Comparison of ENCODE assay signal across 33 cellular contexts in the genomic region with DNA sequence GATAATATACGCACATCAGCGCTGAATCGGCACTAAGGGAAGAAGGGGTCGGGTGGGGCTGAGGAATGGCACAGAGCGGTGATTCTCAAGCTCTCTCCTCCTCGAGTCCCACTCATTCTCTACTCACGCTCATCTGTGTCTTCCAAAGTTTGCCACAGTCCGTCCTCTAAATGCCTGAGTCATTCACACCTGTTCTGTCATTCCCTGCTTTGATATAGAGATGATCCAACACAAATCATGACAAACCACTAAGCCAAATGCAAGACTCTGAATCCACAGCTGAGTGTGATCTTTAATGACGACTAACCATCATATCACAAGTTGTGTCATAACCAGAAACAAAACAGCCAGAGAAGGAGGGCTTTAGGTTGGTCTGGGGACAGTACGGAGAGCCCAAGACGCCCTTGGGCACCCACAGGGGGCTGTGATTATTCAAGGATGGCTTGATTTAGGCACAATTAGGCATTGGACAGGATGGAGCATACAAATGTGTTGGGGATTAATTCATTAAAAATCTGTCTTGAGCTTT.
"Had no signal": no experiment of that assay in that cellular context is flagged by ENCODE, and none has a peak within 500 bp of the region (broad histone marks: within the 10 kb centered on the region; RNA-seq: fewer than 3 reads in every experiment).

No MANE protein-coding gene starts in this region.

- H3K9me3 Mint-ChIP-seq: activated CD8-positive, alpha-beta T cell treated with anti-CD3 and anti-CD28 coated beads for 36 hours; activated naive CD4-positive, alpha-beta T cell treated with anti-CD3 and anti-CD28 coated beads, Interleukin-2, amount 50 U/mL, for 72 hours; activated T-helper 2 cell treated with anti-CD3 and anti-CD28 coated beads, Interferon-gamma antibody, Interleukin-2, Interleukin-4, amounts not matched to agents 10 μg/mL and 5 μg/mL and 100 μg/mL, durations not matched to agents 14 hours and 24 hours and 36 hours; stimulated activated memory B cell treated with anti-CD40 and anti-IgM and Interleukin-4, amounts not matched to agents 10 μg/mL and 1 μg/mL and 100 μg/mL, for 72 hours had no signal

- FAIRE-seq: bronchial epithelial cell, colon, endometrium, frontal cortex, pancreas had no signal

- H3K9me3 ChIP-seq: esophagus squamous epithelium, pancreas, prostate gland, sigmoid colon, upper lobe of left lung, vagina had no signal

- H3K36me3 Mint-ChIP-seq: activated naive CD4-positive, alpha-beta T cell treated with anti-CD3 and anti-CD28 coated beads, Interleukin-2, amount 50 U/mL, for 72 hours; naive thymus-derived CD4-positive, alpha-beta T cell had no signal

- H3K36me3 ChIP-seq: esophagus squamous epithelium, pancreas, prostate gland, sigmoid colon, upper lobe of left lung, vagina had no signal

- H3K4me3 Mint-ChIP-seq: activated CD8-positive, alpha-beta T cell treated with anti-CD3 and anti-CD28 coated beads for 36 hours; activated T-cell treated with anti-CD3 and anti-CD28 coated beads, Interleukin-2, amount 50 U/mL, for 4 hours; naive thymus-derived CD4-positive, alpha-beta T cell; stimulated activated memory B cell treated with anti-CD40 and anti-IgM and Interleukin-4, amounts not matched to agents 10 μg/mL and 1 μg/mL and 100 μg/mL, for 72 hours; stimulated activated naive CD8-positive, alpha-beta T cell treated with anti-CD3 and anti-CD28 coated beads, Interleukin-15, amount 100 ng/mL, for 72 hours had no signal

- DNase-seq: activated CD4-positive, alpha-beta T cell treated with anti-CD3 and anti-CD28 coated beads, Interleukin-2, amount 50 U/mL, for 1 hour; activated CD4-positive, CD25-positive, alpha-beta regulatory T cell treated with anti-CD3 and anti-CD28 coated beads, Interleukin-2, amount 50 U/mL, for 72 hours; activated CD8-positive, alpha-beta T cell treated with anti-CD3 and anti-CD28 coated beads for 36 hours; activated T-cell treated with anti-CD3 and anti-CD28 coated beads, Interleukin-2, amount 50 U/mL, for 4 hours; anterior cingulate cortex; dermis blood vessel endothelial cell; effector CD4-positive, alpha-beta T cell; esophagus squamous epithelium; kidney glomerular epithelial cell; naive thymus-derived CD4-positive, alpha-beta T cell; pancreas; retina; sigmoid colon; stimulated activated CD4-positive, alpha-beta T cell treated with anti-CD3 and anti-CD28 coated beads, Interleukin-1b, Interleukin-23, amount 100 ng/mL, for 48 hours; stimulated activated CD4-positive, alpha-beta T cell treated with anti-CD3 and anti-CD28 coated beads, Interleukin-4, amount 100 ng/mL, for 4 hours; stimulated activated CD8-positive, alpha-beta memory T cell treated with anti-CD3 and anti-CD28 coated beads, Interleukin-4, amount 100 ng/mL, for 48 hours; stimulated activated naive CD8-positive, alpha-beta T cell treated with anti-CD3 and anti-CD28 coated beads, Interleukin-15, amount 100 ng/mL, for 72 hours; substantia nigra; upper lobe of left lung had no signal

- H3K27ac Mint-ChIP-seq: activated CD8-positive, alpha-beta T cell treated with anti-CD3 and anti-CD28 coated beads for 36 hours; activated naive CD4-positive, alpha-beta T cell treated with anti-CD3 and anti-CD28 coated beads, Interleukin-2, amount 50 U/mL, for 72 hours; activated T-helper 2 cell treated with anti-CD3 and anti-CD28 coated beads, Interferon-gamma antibody, Interleukin-2, Interleukin-4, amounts not matched to agents 10 μg/mL and 5 μg/mL and 100 μg/mL, durations not matched to agents 14 hours and 24 hours and 36 hours; naive thymus-derived CD4-positive, alpha-beta T cell; stimulated activated memory B cell treated with anti-CD40 and anti-IgM and Interleukin-4, amounts not matched to agents 10 μg/mL and 1 μg/mL and 100 μg/mL, for 72 hours; stimulated activated naive CD8-positive, alpha-beta T cell treated with anti-CD3 and anti-CD28 coated beads, Interleukin-15, amount 100 ng/mL, for 72 hours had no signal

- H3K4me3 ChIP-seq: esophagus squamous epithelium, lung, pancreas, prostate gland, sigmoid colon, smooth muscle cell, upper lobe of left lung, vagina had no signal

- H3K4me1 ChIP-seq: esophagus squamous epithelium, pancreas, prostate gland, sigmoid colon, upper lobe of left lung, vagina had no signal

- H3K4me1 Mint-ChIP-seq: naive thymus-derived CD4-positive, alpha-beta T cell; stimulated activated naive CD8-positive, alpha-beta T cell treated with anti-CD3 and anti-CD28 coated beads, Interleukin-15, amount 100 ng/mL, for 72 hours had no signal

- H3K27me3 ChIP-seq: esophagus squamous epithelium, pancreas, sigmoid colon, upper lobe of left lung, vagina had no signal

- H3K4me2 ChIP-seq: smooth muscle cell had no signal

- H3K27ac ChIP-seq: epithelial cell of prostate, esophagus squamous epithelium, pancreas, prostate gland, sigmoid colon, upper lobe of left lung, vagina, VCaP had no signal

- H3K27me3 Mint-ChIP-seq: activated CD8-positive, alpha-beta T cell treated with anti-CD3 and anti-CD28 coated beads for 36 hours; stimulated activated memory B cell treated with anti-CD40 and anti-IgM and Interleukin-4, amounts not matched to agents 10 μg/mL and 1 μg/mL and 100 μg/mL, for 72 hours; stimulated activated naive CD8-positive, alpha-beta T cell treated with anti-CD3 and anti-CD28 coated beads, Interleukin-15, amount 100 ng/mL, for 72 hours had no signal

- ATAC-seq: activated CD8-positive, alpha-beta T cell treated with anti-CD3 and anti-CD28 coated beads for 36 hours; activated T-cell treated with anti-CD3 and anti-CD28 coated beads, Interleukin-2, amount 50 U/mL, for 4 hours; left lobe of liver; naive thymus-derived CD4-positive, alpha-beta T cell; pancreas; stimulated activated memory B cell treated with anti-CD40 and anti-IgM and Interleukin-4, amounts not matched to agents 10 μg/mL and 1 μg/mL and 100 μg/mL, for 72 hours; stimulated activated naive CD8-positive, alpha-beta T cell treated with anti-CD3 and anti-CD28 coated beads, Interleukin-15, amount 100 ng/mL, for 72 hours had no signal
